ENCODE assay signal across 9 cellular contexts in genomic region chr5:117455236-117456233, GRCh38.
A peak's percentile ranks its signal among the peaks of the same experiment; 100 is the strongest.
DNase-seq lines count a peak whose midpoint lies in the region; ATAC-seq and TF ChIP-seq lines count a peak whose summit lies in the region.
"Had no signal": no experiment of that assay in that cellular context is flagged by ENCODE, and none has a peak within 500 bp of the region (broad histone marks: within the 10 kb centered on the region; RNA-seq: fewer than 3 reads in every experiment).

No MANE protein-coding gene starts in this region.

- no peaks in the 10 kb centered on the region for H3K79me2 ChIP-seq in PC-3 (ENCODE audit: low read length)

- no peaks in the 10 kb centered on the region for H3K9me2 ChIP-seq in PC-3 (replicated peaks; ENCODE audit: low read length)

- no peaks in the 10 kb centered on the region for H4K20me1 ChIP-seq in PC-3 (ENCODE audit: low read length)

- H3K27me3 ChIP-seq in heart right ventricle = no peaks in the 10 kb centered on the region
- H3K27me3 ChIP-seq in PC-3 (ENCODE audit: low read length) = no peaks in the 10 kb centered on the region

- no peak overlapping the region for H3K9ac ChIP-seq in PC-3 (ENCODE audit: low read length)

- peaks cover 7% of the 10 kb centered on the region for H3K9me3 Mint-ChIP-seq in stimulated activated effector memory CD8-positive, alpha-beta T cell treated with anti-CD3 and anti-CD28 coated beads, Interleukin-12 subunit alpha, Interleukin-12 subunit beta, amount 100 ng/mL, for 72 hours
- H3K9me3 Mint-ChIP-seq: dendritic cell treated with granulocyte-macrophage colony-stimulating factor and Interleukin-4, amounts not matched to agents 40 ng/mL and 50 ng/mL, for 4 days had no signal

- intact Hi-C loops in heart right ventricle (cut with DNase I) (loop anchor here in 6 of 10 donors (5.0 to 10.0 kb wide), 2 partner anchors 1337 to 1339 kb away; no protein-coding TSS in a partner anchor), Right ventricle myocardium inferior (cut with DNase I) (loop anchor here (5.0 kb wide), 1 partner anchor 1337 kb away; no protein-coding TSS in a partner anchor), PC-3 (cut with micrococcal nuclease) (no loop called here), posterior vena cava (cut with DNase I) (no loop called here)

- BruUV-seq in PC-3 (replicated peaks; lab: Mats Ljungman, UMichigan) = no TSS peak

- peak overlapping the region in 7 of 10 donors; percentile 5 to 27 (median 18) for H3K4me3 ChIP-seq in heart right ventricle
- H3K4me3 ChIP-seq in PC-3 (ENCODE audit: low read length) = peak overlapping the region; percentile 32; the same call in 1 of the 2 replicates
- H3K4me3 ChIP-seq in fibroblast of mammary gland (ENCODE audit: control insufficient read depth, low read depth, low read length) = no peak overlapping the region

- H2AFZ ChIP-seq in PC-3 (ENCODE audit: low read length) = no peak overlapping the region

- TF ChIP-seq CTCF in heart right ventricle (IDR thresholded peaks at IDR 0.05) (peak in 1 of 9 donors; percentile 8), PC-3 (conservative IDR thresholded peaks at IDR 0.05; ENCODE audit: low read depth, low read length) (no peak), fibroblast of mammary gland (conservative IDR thresholded peaks at IDR 0.05; ENCODE audit: control insufficient read depth, insufficient read depth, low read depth, low read length) (peak; percentile 15)

- no peaks in the 10 kb centered on the region for H3K9me3 ChIP-seq in heart right ventricle
- H3K9me3 ChIP-seq in PC-3 (ENCODE audit: low read length) = no peaks in the 10 kb centered on the region

- H3K36me3 ChIP-seq in heart right ventricle (no peaks in the 10 kb centered on the region), PC-3 (ENCODE audit: low read depth, low read length) (no peaks in the 10 kb centered on the region)

- H3K4me1 Mint-ChIP-seq in stimulated activated effector memory CD8-positive, alpha-beta T cell treated with anti-CD3 and anti-CD28 coated beads, Interleukin-12 subunit alpha, Interleukin-12 subunit beta, amount 100 ng/mL, for 72 hours = peaks cover 6% of the 10 kb centered on the region

- POLR2A ChIA-PET in PC-3 (lab: Charles Lee; ENCODE audit: unreplicated experiment) = no interaction called here

- no peak overlapping the region for H3K27ac ChIP-seq in heart right ventricle
- H3K27ac ChIP-seq in PC-3 (ENCODE audit: low read length) = no peak overlapping the region

- peak overlapping the region; percentile 7 for H3K4me3 Mint-ChIP-seq in stimulated activated effector memory CD8-positive, alpha-beta T cell treated with anti-CD3 and anti-CD28 coated beads, Interleukin-12 subunit alpha, Interleukin-12 subunit beta, amount 100 ng/mL, for 72 hours
- H3K4me3 Mint-ChIP-seq: dendritic cell treated with granulocyte-macrophage colony-stimulating factor and Interleukin-4, amounts not matched to agents 40 ng/mL and 50 ng/mL, for 4 days had no signal

- H3K4me1 ChIP-seq in heart right ventricle (no peaks in the 10 kb centered on the region), PC-3 (ENCODE audit: insufficient read depth, low read length) (no peaks in the 10 kb centered on the region)

- no peak overlapping the region for H3K4me2 ChIP-seq in PC-3 (ENCODE audit: low read length)

- no peak overlapping the region for H3K27ac Mint-ChIP-seq in stimulated activated effector memory CD8-positive, alpha-beta T cell treated with anti-CD3 and anti-CD28 coated beads, Interleukin-12 subunit alpha, Interleukin-12 subunit beta, amount 100 ng/mL, for 72 hours
- H3K27ac Mint-ChIP-seq: dendritic cell treated with granulocyte-macrophage colony-stimulating factor and Interleukin-4, amounts not matched to agents 40 ng/mL and 50 ng/mL, for 4 days had no signal

- no peaks in the 10 kb centered on the region for H3F3A ChIP-seq in PC-3 (ENCODE audit: low read length, unreplicated experiment)

- CTCF ChIA-PET in PC-3 (lab: Charles Lee) = no interaction called here

- DNase-seq in heart right ventricle (no peak), Right ventricle myocardium inferior (ENCODE audit: missing footprints) (no peak), PC-3 (no peak), fibroblast of mammary gland (ENCODE audit: low read depth) (no peak), posterior vena cava (ENCODE audit: low spot score) (no peak)
- no peak for DNase-seq in stimulated activated effector memory CD8-positive, alpha-beta T cell treated with anti-CD3 and anti-CD28 coated beads, Interleukin-12 subunit alpha, Interleukin-12 subunit beta, amount 100 ng/mL, for 72 hours (ENCODE audit: low spot score in 2 of 2)

- 48 to 52% methylated on average over 21 of the region's 21 CpGs for WGBS in heart right ventricle, 2 donors

- ATAC-seq in heart right ventricle (peak in 3 of 8 donors; percentile 11 to 35 (median 22)), Right ventricle myocardium inferior (no peak), HG02884 (IDR thresholded peaks at IDR 0.05; ENCODE audit: unreplicated experiment) (peak; percentile 25), PC-3 (no peak), GM19452 (IDR thresholded peaks at IDR 0.05; ENCODE audit: unreplicated experiment) (no peak)
- ATAC-seq in stimulated activated effector memory CD8-positive, alpha-beta T cell treated with anti-CD3 and anti-CD28 coated beads, Interleukin-12 subunit alpha, Interleukin-12 subunit beta, amount 100 ng/mL, for 72 hours = peak; percentile 46

- no peaks in the 10 kb centered on the region for H3K36me3 Mint-ChIP-seq in stimulated activated effector memory CD8-positive, alpha-beta T cell treated with anti-CD3 and anti-CD28 coated beads, Interleukin-12 subunit alpha, Interleukin-12 subunit beta, amount 100 ng/mL, for 72 hours

Comparison
In these comparisons a context has a peak if more than half of its experiments do, and no peak if none do; other contexts are left out.
1. ATAC-seq: peak in HG02884 (single experiment) and stimulated activated effector memory CD8-positive, alpha-beta T cell treated with anti-CD3 and anti-CD28 coated beads, Interleukin-12 subunit alpha, Interleukin-12 subunit beta, amount 100 ng/mL, for 72 hours (single experiment); none in Right ventricle myocardium inferior (single experiment), PC-3 (single experiment) and GM19452 (single experiment).
2. intact Hi-C loops: an anchor here in heart right ventricle (5.0 to 10.0 kb wide) and Right ventricle myocardium inferior (5.0 kb wide); none called in PC-3 and posterior vena cava.